In the genomic region with DNA sequence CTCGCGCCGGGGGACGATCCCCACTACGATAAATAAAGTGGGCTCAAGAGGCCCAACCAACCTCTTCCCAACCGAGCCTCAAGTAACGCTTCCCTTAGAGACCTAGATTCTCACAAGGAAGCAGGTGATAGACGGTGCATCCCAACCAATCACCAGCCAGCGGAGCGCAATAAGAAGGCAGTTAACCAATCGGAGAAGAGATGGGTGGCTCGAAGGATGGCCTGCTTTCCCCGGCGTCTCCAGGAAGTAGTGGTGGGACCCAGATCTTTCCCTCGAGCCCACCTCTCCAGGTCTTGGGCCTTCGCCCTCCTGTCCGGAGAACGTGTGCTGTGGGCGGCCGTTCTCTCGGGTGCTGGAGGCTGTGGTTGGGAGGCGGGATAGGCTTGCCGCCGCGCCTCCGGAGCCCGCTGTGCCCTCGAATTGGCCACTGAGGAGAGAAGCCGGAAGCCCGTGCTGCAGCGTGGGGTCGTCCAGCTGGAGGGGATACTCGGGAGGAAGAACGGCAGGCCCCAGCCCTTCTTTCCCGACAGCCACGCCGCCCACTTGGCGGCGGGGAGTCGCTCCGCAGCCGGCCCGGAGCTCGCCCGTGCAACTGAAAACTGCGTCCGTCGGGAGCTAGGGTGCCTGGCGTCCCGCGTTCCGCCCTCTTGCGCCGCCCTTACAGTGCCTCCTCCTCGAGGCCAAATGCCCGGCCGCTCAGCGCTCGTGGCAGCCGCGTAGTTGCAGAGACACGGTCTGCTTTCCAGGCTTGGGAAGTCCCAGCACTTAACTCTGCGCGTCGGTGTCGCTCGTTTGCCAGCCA, we compare ENCODE assay signal across 8 cellular contexts. TPM values are rescaled to one million over a fixed set of nuclear protein-coding genes. Genes with fewer than 3 reads are reported as not detected.
DNase-seq lines count a peak whose midpoint lies in the region; ATAC-seq and TF ChIP-seq lines count a peak whose summit lies in the region.

A gene (minus strand): TSS at position 594 of the 802 bp plus-strand sequence. CDS start 2,665 bp downstream, outside the sequence.

- H3K4me3 ChIP-seq in epithelial cell of esophagus (ENCODE audit: low read length) (peak within 1 kb of the TSS; percentile 92), mononuclear cell (ENCODE audit: low read length) (peak within 1 kb of the TSS; percentile 97)

- H3K9me3 Mint-ChIP-seq in IgD-negative memory B cell = no peaks in the 10 kb centered on the region

- no peaks in the 10 kb centered on the region for H3K27me3 ChIP-seq in mononuclear cell (ENCODE audit: insufficient read depth, low read length)

- DNase-seq in DMS114 treated with DMSO at 0.1 percent for 48 hours (lab: John Stamatoyannopoulos, UW; ENCODE audit: unreplicated experiment) (peak; percentile 90), OCI-M2 (lab: John Stamatoyannopoulos, UW; ENCODE audit: unreplicated experiment) (peak; percentile 75), activated T-cell treated with anti-CD3 and anti-CD28 coated beads for 4 hours (peak; percentile 74), epithelial cell of esophagus (ENCODE audit: low read depth) (peak; percentile 99)
- DNase-seq in stimulated activated CD8-positive, alpha-beta memory T cell treated with anti-CD3 and anti-CD28 coated beads, Interleukin-4, amount 100 ng/mL, for 1 hour (ENCODE audit: low read depth in 2 of 2, low spot score in 1 of 2) = peak; percentile 67 to 73

- H3K36me3 Mint-ChIP-seq in IgD-negative memory B cell = peaks cover 7% of the 10 kb centered on the region

- H3K4me1 ChIP-seq in mononuclear cell (ENCODE audit: insufficient read depth, low read length) = peaks cover 18% of the 10 kb centered on the region

- peak; percentile 98 for ATAC-seq in GM21529 (IDR thresholded peaks at IDR 0.05; ENCODE audit: unreplicated experiment)

- no peaks in the 10 kb centered on the region for H3K9me3 ChIP-seq in mononuclear cell (ENCODE audit: low read depth, low read length)

- TF ChIP-seq CTCF in epithelial cell of esophagus (IDR thresholded peaks at IDR 0.05; ENCODE audit: insufficient read depth, low read depth, low read length, missing control alignments) = peak; percentile 1

- peaks cover 13 to 28% (median 18%) of the 10 kb centered on the region in 3 donors for H3K4me1 Mint-ChIP-seq in IgD-negative memory B cell

- no peaks in the 10 kb centered on the region for H3K27me3 Mint-ChIP-seq in IgD-negative memory B cell

- peak within 1 kb of the TSS; percentile 81 to 100 (median 96) for H3K27ac Mint-ChIP-seq in IgD-negative memory B cell

- H3K4me3 Mint-ChIP-seq in IgD-negative memory B cell = peak within 1 kb of the TSS; percentile 95 to 100 (median 98)

RNA-seq across cellular contexts. Expression of the gene that starts here (rescaled TPM):
- 52.7 TPM for polyA plus RNA-seq in IgD-negative memory B cell
- 54.9 TPM for total RNA-seq in mononuclear cell

Comparison
In these comparisons a context has a peak if more than half of its experiments do, and no peak if none do; other contexts are left out.
1. Peak in every context shown above with its lines: DNase-seq, ATAC-seq and H3K4me3 ChIP-seq.